Comparison of ENCODE assay signal across 1 cellular context in the genomic region with DNA sequence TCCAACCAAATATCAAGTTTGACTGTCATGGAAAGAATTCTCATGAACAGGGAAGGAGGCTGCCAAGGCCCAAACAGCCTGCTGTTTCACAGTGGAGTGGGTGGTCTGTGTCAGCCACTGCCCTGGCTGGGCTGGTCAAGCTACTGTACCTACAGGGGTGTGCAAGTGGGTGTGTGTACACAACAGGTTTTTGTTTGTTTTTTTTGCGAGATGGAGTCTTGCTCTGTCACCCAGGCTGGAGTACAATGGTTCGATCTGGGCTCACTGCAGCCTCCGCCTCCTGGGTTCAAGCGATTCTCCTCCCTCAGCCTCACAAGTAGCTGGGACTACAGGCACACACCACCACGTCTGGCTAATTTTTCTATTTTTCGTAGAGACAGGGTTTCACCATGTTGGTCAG. TPM values are rescaled to one million over a fixed set of nuclear protein-coding genes. Genes with fewer than 3 reads are reported as not detected.
"Had no signal": no experiment of that assay in that cellular context is flagged by ENCODE, and none has a peak within 500 bp of the region (broad histone marks: within the 10 kb centered on the region; RNA-seq: fewer than 3 reads in every experiment).

No MANE protein-coding gene starts in this region.

RNA-seq across cellular contexts. Expression of a gene that starts 32.2 kb away (rescaled TPM):
- total RNA-seq: ascending aorta had no signal
